13 cellular contexts compared by ENCODE assay signal in the genomic region with DNA sequence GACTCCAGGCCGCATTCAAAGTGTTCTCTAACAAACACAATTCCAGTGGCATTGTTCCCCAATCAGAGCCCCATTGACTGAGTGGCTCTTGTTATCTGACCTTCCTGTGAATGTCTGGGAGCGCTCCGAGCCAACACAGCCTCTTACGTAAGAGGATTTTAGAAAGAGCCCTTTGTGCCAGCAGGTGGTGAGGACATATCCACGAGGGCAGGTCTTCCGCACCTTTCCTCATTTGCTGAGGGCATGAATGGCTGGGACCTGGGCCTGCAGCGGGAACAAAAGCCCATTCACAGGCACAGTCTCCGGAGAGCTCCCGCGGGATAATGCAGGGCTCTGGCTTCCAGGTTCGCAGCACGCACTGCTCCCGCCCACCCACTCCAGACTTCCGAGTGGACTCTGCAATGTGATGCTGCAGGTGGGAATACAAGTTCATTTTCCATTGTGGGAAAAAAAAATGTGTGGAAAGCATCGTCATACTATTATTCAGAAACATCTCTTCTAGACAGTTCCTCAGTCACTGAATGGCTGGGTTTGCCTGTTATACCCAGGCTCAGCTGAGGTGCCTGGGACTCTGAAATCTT.
DNase-seq lines count a peak whose midpoint lies in the region; ATAC-seq and TF ChIP-seq lines count a peak whose summit lies in the region.
"Had no signal": no experiment of that assay in that cellular context is flagged by ENCODE, and none has a peak within 500 bp of the region (broad histone marks: within the 10 kb centered on the region; RNA-seq: fewer than 3 reads in every experiment).

No MANE protein-coding gene starts in this region.

- no peaks in the 10 kb centered on the region for H3K79me2 ChIP-seq in hepatocyte

- H3K9me3 ChIP-seq in hepatocyte (ENCODE audit: low read depth) = no peaks in the 10 kb centered on the region
- no peaks in the 10 kb centered on the region for H3K9me3 ChIP-seq in prostate gland
- H3K9me3 ChIP-seq in colonic mucosa = no peaks in the 10 kb centered on the region
- H3K9me3 ChIP-seq: ascending aorta, BLaER1 had no signal

- DNase-seq in NCI-H1048 (lab: John Stamatoyannopoulos, UW) = peak; percentile 14
- DNase-seq in SW480 (ENCODE audit: low spot score) = peak; percentile 99
- peak; percentile 34 for DNase-seq in hepatocyte (ENCODE audit: low spot score)
- DNase-seq in prostate gland (ENCODE audit: low spot score) = peak; percentile 36
- no peak for DNase-seq in AML-193 (lab: John Stamatoyannopoulos, UW)
- DNase-seq in colonic mucosa = no peak
- DNase-seq in posterior cingulate gyrus = no peak
- DNase-seq: activated CD4-positive, CD25-positive, alpha-beta regulatory T cell treated with anti-CD3 and anti-CD28 coated beads, Interleukin-2, amount 50 U/mL, for 72 hours; activated T-cell treated with anti-CD3 and anti-CD28 coated beads, Interleukin-2, amount 50 U/mL, for 4 hours; NCI-H1694 had no signal

- H3K4me1 ChIP-seq in hepatocyte (ENCODE audit: insufficient read depth) (no peaks in the 10 kb centered on the region), prostate gland (replicated peaks) (no peaks in the 10 kb centered on the region), colonic mucosa (no peaks in the 10 kb centered on the region)
- H3K4me1 ChIP-seq: ascending aorta, BLaER1 had no signal

- H3K27me3 ChIP-seq in hepatocyte (no peaks in the 10 kb centered on the region), prostate gland (replicated peaks; ENCODE audit: insufficient read depth) (no peaks in the 10 kb centered on the region), colonic mucosa (no peaks in the 10 kb centered on the region)
- H3K27me3 ChIP-seq: ascending aorta, BLaER1 had no signal

- no peak overlapping the region for H2AFZ ChIP-seq in hepatocyte

- TF ChIP-seq CTCF in hepatocyte (IDR thresholded peaks at IDR 0.05; ENCODE audit: poor library complexity) (no peak), prostate gland (IDR thresholded peaks at IDR 0.05) (no peak), colonic mucosa (IDR thresholded peaks at IDR 0.05) (no peak)

- H3K27ac ChIP-seq in hepatocyte = no peak overlapping the region
- H3K27ac ChIP-seq in prostate gland = no peak overlapping the region
- H3K27ac ChIP-seq in colonic mucosa = no peak overlapping the region
- H3K27ac ChIP-seq: ascending aorta, BLaER1 had no signal

- no peak overlapping the region for H3K4me3 ChIP-seq in hepatocyte
- H3K4me3 ChIP-seq in prostate gland = no peak overlapping the region
- H3K4me3 ChIP-seq in colonic mucosa = no peak overlapping the region
- H3K4me3 ChIP-seq: ascending aorta, BLaER1 had no signal

- H3K4me2 ChIP-seq in hepatocyte = no peak overlapping the region
- H3K4me2 ChIP-seq: BLaER1 had no signal

- H3K9me2 ChIP-seq in hepatocyte (replicated peaks; ENCODE audit: insufficient read depth) = no peaks in the 10 kb centered on the region

- no peak for ATAC-seq in HG02870 (IDR thresholded peaks at IDR 0.05; ENCODE audit: unreplicated experiment)
- ATAC-seq: activated T-cell treated with anti-CD3 and anti-CD28 coated beads, Interleukin-2, amount 50 U/mL, for 4 hours had no signal

- WGBS in hepatocyte (ENCODE audit: low lambda C conversion rate, missing lambda C conversion rate) = 68% methylated on average over 15 of the region's 15 CpGs
- WGBS in prostate gland = 51% methylated on average over 15 of the region's 15 CpGs

- H3K36me3 ChIP-seq in hepatocyte (replicated peaks; ENCODE audit: insufficient read depth, low read depth) (no peaks in the 10 kb centered on the region), prostate gland (no peaks in the 10 kb centered on the region), colonic mucosa (no peaks in the 10 kb centered on the region)
- H3K36me3 ChIP-seq: ascending aorta, BLaER1 had no signal

- intact Hi-C loops in prostate gland (cut with DNase I) = no loop called here
- intact Hi-C loops in colonic mucosa (cut with DNase I) = no loop called here
- intact Hi-C loops in posterior cingulate gyrus (cut with DNase I) = no loop called here

- no peak for TF ChIP-seq POLR2A in prostate gland (IDR thresholded peaks at IDR 0.05)

- H3K9ac ChIP-seq in colonic mucosa (ENCODE audit: low read depth in 2 of 2, low read length in 2 of 2) = no peak overlapping the region
- H3K9ac ChIP-seq: BLaER1 had no signal

- H4K20me1 ChIP-seq in hepatocyte (ENCODE audit: insufficient read depth, poor library complexity, severe bottlenecking) = no peaks in the 10 kb centered on the region
- H4K20me1 ChIP-seq: BLaER1 had no signal

Comparison
In these comparisons a context has a peak if more than half of its experiments do, and no peak if none do; other contexts are left out.
1. DNase-seq: peak in NCI-H1048 (single experiment), SW480 (single experiment), hepatocyte (single experiment) and prostate gland (single experiment); none in AML-193 (0 of 2), colonic mucosa (single experiment) and posterior cingulate gyrus (0 of 10).